In the genomic region with DNA sequence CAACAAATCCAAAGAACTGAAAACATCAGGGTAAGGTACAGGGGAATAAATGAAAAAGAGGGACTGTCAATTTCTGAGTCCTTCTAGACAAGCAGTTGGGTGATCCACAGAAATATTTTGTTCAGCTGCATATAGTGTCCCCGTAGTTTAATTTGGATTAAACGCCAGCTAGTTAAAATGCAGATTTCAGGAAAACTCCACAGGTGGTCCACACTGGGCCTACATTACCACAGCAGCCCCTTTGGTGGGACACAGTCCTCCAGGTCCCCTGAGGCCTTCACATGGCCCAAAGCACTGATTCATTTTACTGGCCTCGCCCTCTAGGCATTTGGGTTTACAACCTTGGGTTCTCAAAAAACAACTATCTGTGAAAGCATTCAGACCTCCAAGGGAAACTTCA, we compare ENCODE assay signal across 14 cellular contexts. TPM values are rescaled to one million over a fixed set of nuclear protein-coding genes. Genes with fewer than 3 reads are reported as not detected.
DNase-seq lines count a peak whose midpoint lies in the region; ATAC-seq, FAIRE-seq and TF ChIP-seq lines count a peak whose summit lies in the region.
"Had no signal": no experiment of that assay in that cellular context is flagged by ENCODE, and none has a peak within 500 bp of the region (broad histone marks: within the 10 kb centered on the region; RNA-seq: fewer than 3 reads in every experiment).

No MANE protein-coding gene starts in this region.

- intact Hi-C loops in natural killer cell (cut with micrococcal nuclease) (no loop called here), upper lobe of right lung (cut with DNase I) (no loop called here)
- intact Hi-C loops in naive thymus-derived CD4-positive, alpha-beta T cell (cut with micrococcal nuclease), result loop anchor here (5.0 to 10.0 kb wide), 3 partner anchors 43 to 476 kb away; partner anchors contain the start of genes RBBP6 (in 1 of the 2) and TNRC6A (in 1 of the 2)

- CTCF ChIA-PET in naive thymus-derived CD4-positive, alpha-beta T cell (lab: Charles Lee), result no interaction called here

- TF ChIP-seq CTCF in natural killer cell (IDR thresholded peaks at IDR 0.05) (no peak), type B pancreatic cell (conservative IDR thresholded peaks at IDR 0.05) (no peak), upper lobe of right lung (IDR thresholded peaks at IDR 0.05) (no peak)

- no peaks in the 10 kb centered on the region for H3K27me3 Mint-ChIP-seq in natural killer cell (ENCODE audit: low read depth in 2 of 2)
- H3K27me3 Mint-ChIP-seq in natural killer cell treated with Interleukin-12 subunit alpha and Interleukin-12 subunit beta and Interleukin-15 and Interleukin-18, amount 100 ng/mL, for 72 hours, result no peaks in the 10 kb centered on the region
- H3K27me3 Mint-ChIP-seq in naive thymus-derived CD4-positive, alpha-beta T cell, result no peaks in the 10 kb centered on the region
- H3K27me3 Mint-ChIP-seq in type B pancreatic cell, result no peaks in the 10 kb centered on the region

- H3K9me3 ChIP-seq in SJSA1 (replicated peaks) (no peaks in the 10 kb centered on the region), upper lobe of right lung (no peaks in the 10 kb centered on the region)
- no peaks in the 10 kb centered on the region for H3K9me3 ChIP-seq in naive thymus-derived CD4-positive, alpha-beta T cell (ENCODE audit: control insufficient read depth in 2 of 3, low read length in 3 of 3)
- H3K9me3 ChIP-seq: SK-N-SH had no signal

- ATAC-seq in natural killer cell, result no peak
- ATAC-seq in natural killer cell treated with Interleukin-12 subunit alpha and Interleukin-12 subunit beta and Interleukin-15 and Interleukin-18, amount 100 ng/mL, for 72 hours, result no peak
- no peak for ATAC-seq in naive thymus-derived CD4-positive, alpha-beta T cell
- no peak for ATAC-seq in upper lobe of right lung

- H3K9me3 Mint-ChIP-seq in natural killer cell (no peaks in the 10 kb centered on the region), type B pancreatic cell (no peaks in the 10 kb centered on the region)
- H3K9me3 Mint-ChIP-seq in natural killer cell treated with Interleukin-12 subunit alpha and Interleukin-12 subunit beta and Interleukin-15 and Interleukin-18, amount 100 ng/mL, for 72 hours, result no peaks in the 10 kb centered on the region
- no peaks in the 10 kb centered on the region for H3K9me3 Mint-ChIP-seq in naive thymus-derived CD4-positive, alpha-beta T cell
- H3K9me3 Mint-ChIP-seq: activated T-helper 2 cell treated with anti-CD3 and anti-CD28 coated beads, Interferon-gamma antibody, Interleukin-2, Interleukin-4, amounts not matched to agents 10 μg/mL and 5 μg/mL and 100 μg/mL, durations not matched to agents 14 hours and 24 hours and 36 hours had no signal

- H3K4me1 Mint-ChIP-seq in natural killer cell, result peaks cover 67 to 72% of the 10 kb centered on the region in 2 donors
- peaks cover 55 to 57% of the 10 kb centered on the region in 2 donors for H3K4me1 Mint-ChIP-seq in natural killer cell treated with Interleukin-12 subunit alpha and Interleukin-12 subunit beta and Interleukin-15 and Interleukin-18, amount 100 ng/mL, for 72 hours (ENCODE audit: low read depth in 2 of 2)
- peaks cover 48 to 92% (median 80%) of the 10 kb centered on the region in 7 donors for H3K4me1 Mint-ChIP-seq in naive thymus-derived CD4-positive, alpha-beta T cell
- peaks cover 33% of the 10 kb centered on the region for H3K4me1 Mint-ChIP-seq in type B pancreatic cell (ENCODE audit: unreplicated experiment)

- H3K4me3 Mint-ChIP-seq in natural killer cell (no peak overlapping the region), type B pancreatic cell (no peak overlapping the region)
- no peak overlapping the region for H3K4me3 Mint-ChIP-seq in natural killer cell treated with Interleukin-12 subunit alpha and Interleukin-12 subunit beta and Interleukin-15 and Interleukin-18, amount 100 ng/mL, for 72 hours
- H3K4me3 Mint-ChIP-seq in naive thymus-derived CD4-positive, alpha-beta T cell, result peak overlapping the region in 5 of 10 donors; percentile 19 to 83 (median 46)

- H3K27me3 ChIP-seq in SJSA1 (replicated peaks) (no peaks in the 10 kb centered on the region), upper lobe of right lung (no peaks in the 10 kb centered on the region)
- H3K27me3 ChIP-seq in naive thymus-derived CD4-positive, alpha-beta T cell (ENCODE audit: control insufficient read depth in 2 of 2, insufficient read depth in 2 of 2, low read length in 2 of 2), result no peaks in the 10 kb centered on the region

- H3K27ac ChIP-seq in SJSA1 (peak overlapping the region; percentile 26; the same call in 1 of the 2 replicates), upper lobe of right lung (no peak overlapping the region)
- H3K27ac ChIP-seq in naive thymus-derived CD4-positive, alpha-beta T cell (ENCODE audit: low read depth, low read length), result no peak overlapping the region

- POLR2A ChIA-PET in naive thymus-derived CD4-positive, alpha-beta T cell (lab: Charles Lee), result no interaction called here

- peaks cover 58% of the 10 kb centered on the region for H3K36me3 ChIP-seq in SJSA1
- H3K36me3 ChIP-seq in naive thymus-derived CD4-positive, alpha-beta T cell (ENCODE audit: control insufficient read depth in 2 of 3, insufficient read depth in 3 of 3, low read length in 3 of 3), result peaks cover 0 to 7% (median 0%) of the 10 kb centered on the region in 3 experiments
- H3K36me3 ChIP-seq in upper lobe of right lung, result peaks cover 4% of the 10 kb centered on the region

- DNase-seq in natural killer cell, result no peak
- DNase-seq in natural killer cell treated with Interleukin-12 subunit alpha and Interleukin-12 subunit beta and Interleukin-15 and Interleukin-18, amount 100 ng/mL, for 72 hours (ENCODE audit: low spot score), result no peak
- no peak for DNase-seq in SJSA1 (ENCODE audit: low read depth in 1 of 2, low spot score in 2 of 2)
- no peak for DNase-seq in naive thymus-derived CD4-positive, alpha-beta T cell
- no peak for DNase-seq in type B pancreatic cell (ENCODE audit: extremely low spot score, unreplicated experiment)
- no peak for DNase-seq in GM12892 (ENCODE audit: insufficient read length)
- DNase-seq in HT-29 (ENCODE audit: low spot score), result no peak
- DNase-seq in upper lobe of right lung, result no peak
- DNase-seq: cortex of kidney, NCI-H187, SK-N-SH had no signal

- H3K4me3 ChIP-seq in SJSA1 (no peak overlapping the region), upper lobe of right lung (no peak overlapping the region)
- no peak overlapping the region for H3K4me3 ChIP-seq in naive thymus-derived CD4-positive, alpha-beta T cell (ENCODE audit: low read length)
- H3K4me3 ChIP-seq: lung had no signal

- TF ChIP-seq POLR2A in GM12892 (IDR thresholded peaks at IDR 0.05; ENCODE audit: low read depth, low read length), result no peak

- no peaks in the 10 kb centered on the region for H3K36me3 Mint-ChIP-seq in natural killer cell
- H3K36me3 Mint-ChIP-seq in natural killer cell treated with Interleukin-12 subunit alpha and Interleukin-12 subunit beta and Interleukin-15 and Interleukin-18, amount 100 ng/mL, for 72 hours, result no peaks in the 10 kb centered on the region
- H3K36me3 Mint-ChIP-seq in naive thymus-derived CD4-positive, alpha-beta T cell, result peaks cover 0 to 30% (median 0%) of the 10 kb centered on the region in 5 donors
- peaks cover 21% of the 10 kb centered on the region for H3K36me3 Mint-ChIP-seq in type B pancreatic cell

- H3K4me1 ChIP-seq in SJSA1 (replicated peaks) (peaks cover 79% of the 10 kb centered on the region), upper lobe of right lung (peaks cover 73% of the 10 kb centered on the region)
- H3K4me1 ChIP-seq in naive thymus-derived CD4-positive, alpha-beta T cell (ENCODE audit: control insufficient read depth in 2 of 2, insufficient read depth in 2 of 2, low read length in 2 of 2), result peaks cover 14 to 33% of the 10 kb centered on the region in 2 donors

- no peak for FAIRE-seq in GM12892 (lab: Jason Lieb, UNC)
- FAIRE-seq: astrocyte had no signal

- H3K27ac Mint-ChIP-seq in natural killer cell (peak overlapping the region; percentile 31 to 70), type B pancreatic cell (peak overlapping the region; percentile 30)
- H3K27ac Mint-ChIP-seq in natural killer cell treated with Interleukin-12 subunit alpha and Interleukin-12 subunit beta and Interleukin-15 and Interleukin-18, amount 100 ng/mL, for 72 hours, result no peak overlapping the region
- H3K27ac Mint-ChIP-seq in naive thymus-derived CD4-positive, alpha-beta T cell, result peak overlapping the region in 7 of 9 donors; percentile 42 to 95 (median 66)
- H3K27ac Mint-ChIP-seq: activated T-helper 2 cell treated with anti-CD3 and anti-CD28 coated beads, Interferon-gamma antibody, Interleukin-2, Interleukin-4, amounts not matched to agents 10 μg/mL and 5 μg/mL and 100 μg/mL, durations not matched to agents 14 hours and 24 hours and 36 hours had no signal

RNA-seq across cellular contexts. Expression of gene ARHGAP17, which starts 4.6 kb away (rescaled TPM):
- total RNA-seq in natural killer cell, result 10 to 100 TPM; 67.0 to 85.7 (median 84.7) TPM
- total RNA-seq in natural killer cell treated with Interleukin-12 subunit alpha and Interleukin-12 subunit beta and Interleukin-15 and Interleukin-18, amount 100 ng/mL, for 72 hours, result 10 to 100 TPM; 67.2 to 83.5 TPM
- 34.5 and 39.0 TPM in 2 replicates for total RNA-seq in SJSA1 (2014; rRNA removed; shearing (Covaris generic))
- 10 to 100 TPM; 58.8 to 92.7 (median 70.6) TPM for total RNA-seq in naive thymus-derived CD4-positive, alpha-beta T cell
- 10 to 100 TPM; 26.3 to 45.6 TPM for polyA plus RNA-seq in naive thymus-derived CD4-positive, alpha-beta T cell
- total RNA-seq in type B pancreatic cell (ENCODE audit: low replicate concordance), result 72.6 and 88.0 TPM in 2 replicates
- polyA plus RNA-seq in GM12892 (2012; ENCODE audit: missing spikeins), result 77.6 TPM
- 8.5 and 9.7 TPM in 2 replicates for total RNA-seq in HT-29 (2014; rRNA removed; shearing (Covaris generic))
- 81.6 TPM for total RNA-seq in upper lobe of right lung

Comparison
In these comparisons a context has a peak if more than half of its experiments do, and no peak if none do; other contexts are left out.
1. H3K27ac Mint-ChIP-seq: peak in natural killer cell (2 of 2), naive thymus-derived CD4-positive, alpha-beta T cell (7 of 9) and type B pancreatic cell (single experiment); none in natural killer cell treated with Interleukin-12 subunit alpha and Interleukin-12 subunit beta and Interleukin-15 and Interleukin-18, amount 100 ng/mL, for 72 hours (0 of 2).
2. intact Hi-C loops: an anchor here in naive thymus-derived CD4-positive, alpha-beta T cell (5.0 to 10.0 kb wide); none called in natural killer cell and upper lobe of right lung.